10 cellular contexts compared by ENCODE assay signal in genomic region chr12:4284306-4284705, GRCh38.
"Had no signal": no experiment of that assay in that cellular context is flagged by ENCODE, and none has a peak within 500 bp of the region (broad histone marks: within the 10 kb centered on the region; RNA-seq: fewer than 3 reads in every experiment).

No MANE protein-coding gene starts in this region.

- H3K9me3 Mint-ChIP-seq: activated B cell treated with CpG ODN at 0.5 μM for 24 hours; activated T-helper 1 cell treated with anti-CD3 and anti-CD28 coated beads, Interleukin-12 subunit alpha, Interleukin-12 subunit beta, Interleukin-2, Interleukin-4 antibody, amounts not matched to agents 30 ng/mL and 10 ng/mL and 1 ng/mL, durations not matched to agents 14 hours and 24 hours and 36 hours had no signal

- DNase-seq: activated B cell treated with CpG ODN at 0.5 μM for 24 hours; activated CD4-positive, alpha-beta T cell treated with anti-CD3 and anti-CD28 coated beads, Interleukin-2, amount 50 U/mL, for 1 hour; activated naive CD4-positive, alpha-beta T cell treated with Interleukin-2 at 50 U/mL for 16 hours; mammary epithelial cell; naive thymus-derived CD4-positive, alpha-beta T cell; stimulated activated CD4-positive, alpha-beta T cell treated with anti-CD3 and anti-CD28 coated beads, Interleukin-15, amount 100 ng/mL, for 24 hours; stimulated activated CD4-positive, alpha-beta T cell treated with anti-CD3 and anti-CD28 coated beads, Interleukin-4, amount 100 ng/mL, for 24 hours; stomach had no signal

- H3K27me3 Mint-ChIP-seq: activated B cell treated with CpG ODN at 0.5 μM for 24 hours; naive thymus-derived CD4-positive, alpha-beta T cell had no signal

- H3K27ac Mint-ChIP-seq: activated B cell treated with CpG ODN at 0.5 μM for 24 hours had no signal

- ATAC-seq: left lobe of liver; naive thymus-derived CD4-positive, alpha-beta T cell had no signal

- H3K4me3 Mint-ChIP-seq: activated B cell treated with CpG ODN at 0.5 μM for 24 hours had no signal
